ENCODE assay signal across 8 cellular contexts in the genomic region with DNA sequence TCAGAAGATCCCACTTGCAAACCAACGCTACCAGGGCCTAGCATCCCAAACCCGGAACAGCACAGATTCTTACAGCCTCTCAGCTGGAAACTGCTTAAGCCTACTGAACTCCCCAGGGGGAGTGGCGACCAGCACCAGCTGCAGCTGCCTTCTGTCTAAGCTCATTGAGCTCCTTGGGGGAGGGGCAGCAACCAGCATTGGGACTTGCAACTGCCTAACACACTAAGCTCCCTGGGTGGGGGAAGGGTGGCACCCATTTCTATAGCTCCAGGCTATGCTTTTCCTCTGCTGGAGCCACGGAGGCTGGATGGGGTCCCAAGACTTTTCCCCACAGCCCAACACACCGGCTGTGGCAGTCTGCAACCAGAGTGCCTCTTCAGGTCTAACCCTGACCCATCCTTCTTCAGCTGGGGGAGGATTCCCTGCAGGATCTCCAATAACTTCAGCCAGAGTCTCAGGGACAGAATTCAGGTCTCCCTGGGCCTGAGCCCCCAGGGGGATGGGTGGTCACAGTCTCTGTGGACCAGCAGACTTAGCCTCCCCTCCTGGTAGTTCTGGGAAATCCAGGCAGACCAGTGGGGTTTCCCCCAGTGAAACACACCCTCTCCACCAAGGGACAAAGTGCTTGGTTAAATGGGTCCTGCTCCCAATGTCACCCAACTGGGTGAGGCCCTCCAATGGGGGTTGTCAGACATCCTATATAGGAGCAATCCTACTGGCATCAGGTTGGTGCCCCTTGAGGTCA. TPM values are rescaled to one million over a fixed set of nuclear protein-coding genes. Genes with fewer than 3 reads are reported as not detected.
DNase-seq lines count a peak whose midpoint lies in the region; ATAC-seq and TF ChIP-seq lines count a peak whose summit lies in the region.

No MANE protein-coding gene starts in this region.

- H3K79me2 ChIP-seq in H9 (ENCODE audit: insufficient read depth, low read length) (no peaks in the 10 kb centered on the region), MM.1S (ENCODE audit: low read length) (no peaks in the 10 kb centered on the region)

- WGBS in H9 (ENCODE audit: extremely low coverage, insufficient read length, low lambda C conversion rate), result no CpG with 5 or more reads among the region's 5 CpGs

- POLR2A ChIA-PET in HEK293T (lab: Yijun Ruan, JAX), result no interaction called here

- H4K20me1 ChIP-seq in H9 (ENCODE audit: control insufficient read depth, insufficient read depth, insufficient read length), result no peaks in the 10 kb centered on the region
- H4K20me1 ChIP-seq in MM.1S (ENCODE audit: insufficient read depth, low read length), result no peaks in the 10 kb centered on the region

- H3K9me3 ChIP-seq in H9 (ENCODE audit: control insufficient read depth, low read depth, low read length) (no peaks in the 10 kb centered on the region), MM.1S (replicated peaks; ENCODE audit: insufficient read depth, low read length) (no peaks in the 10 kb centered on the region)

- H3K9me3 Mint-ChIP-seq in H9 (peaks cover 14 to 16% of the 10 kb centered on the region in 2 experiments), CD14-positive monocyte (peaks cover 4 to 14% (median 9%) of the 10 kb centered on the region in 7 donors)
- H3K9me3 Mint-ChIP-seq in stimulated activated naive CD8-positive, alpha-beta T cell treated with anti-CD3 and anti-CD28 coated beads, Interleukin-15, amount 100 ng/mL, for 72 hours, result peaks cover 45 to 46% of the 10 kb centered on the region in 2 donors

- H3K27me3 ChIP-seq in H9 (ENCODE audit: insufficient read depth, low read length) (no peaks in the 10 kb centered on the region; the same call in 1 of the 2 replicates), MM.1S (replicated peaks; ENCODE audit: insufficient read depth, low read length) (no peaks in the 10 kb centered on the region)

- H3T11ph ChIP-seq in H9 (ENCODE audit: low read length), result no peak overlapping the region

- ATAC-seq in GM18498 (IDR thresholded peaks at IDR 0.05; ENCODE audit: unreplicated experiment), result peak; percentile 92
- no peak for ATAC-seq in stimulated activated naive CD8-positive, alpha-beta T cell treated with anti-CD3 and anti-CD28 coated beads, Interleukin-15, amount 100 ng/mL, for 72 hours

- H3K4ac ChIP-seq in H9 (ENCODE audit: low read depth, low read length), result no peak overlapping the region

- no peaks in the 10 kb centered on the region for H3K23me2 ChIP-seq in H9 (ENCODE audit: insufficient read length, low read depth, low read length, poor library complexity, severe bottlenecking)

- H2BK12ac ChIP-seq in H9 (ENCODE audit: insufficient read length, low read depth, low read length), result no peak overlapping the region

- H3K4me1 Mint-ChIP-seq in H9 (peaks cover 28 to 30% of the 10 kb centered on the region in 2 experiments), CD14-positive monocyte (peaks cover 20% of the 10 kb centered on the region)
- H3K4me1 Mint-ChIP-seq in stimulated activated naive CD8-positive, alpha-beta T cell treated with anti-CD3 and anti-CD28 coated beads, Interleukin-15, amount 100 ng/mL, for 72 hours, result peaks cover 6% of the 10 kb centered on the region

- no peaks in the 10 kb centered on the region for H3K9me2 ChIP-seq in MM.1S (replicated peaks; ENCODE audit: insufficient read depth, low read length)

- CTCF ChIA-PET in HEK293T (lab: Yijun Ruan, JAX), result no interaction called here

- no peak overlapping the region for H2BK20ac ChIP-seq in H9 (ENCODE audit: low read depth, low read length, poor library complexity, severe bottlenecking)

- H3K4me2 ChIP-seq in H9 (ENCODE audit: insufficient read depth, insufficient read length, low read length) (no peak overlapping the region), MM.1S (ENCODE audit: low read depth, low read length) (peak overlapping the region; percentile 19; the same call in 1 of the 2 replicates)

- TF ChIP-seq CTCF in H9 (conservative IDR thresholded peaks at IDR 0.05), result no peak
- no peak for TF ChIP-seq CTCF in MM.1S (IDR thresholded peaks at IDR 0.05; ENCODE audit: low read length)
- no peak for TF ChIP-seq CTCF in CD14-positive monocyte (IDR thresholded peaks at IDR 0.05)

- H4K5ac ChIP-seq in H9 (ENCODE audit: insufficient read length, low read depth, low read length), result no peak overlapping the region

- DNase-seq in H9 (peak; percentile 75), MM.1S (peak; percentile 82), UCSD-AML1 (lab: John Stamatoyannopoulos, UW; ENCODE audit: unreplicated experiment) (peak; percentile 10), CD14-positive monocyte (ENCODE audit: low spot score) (no peak), pons (ENCODE audit: low spot score) (no peak), HEK293T (ENCODE audit: extremely low spot score) (no peak)
- no peak for DNase-seq in stimulated activated naive CD8-positive, alpha-beta T cell treated with anti-CD3 and anti-CD28 coated beads, Interleukin-15, amount 100 ng/mL, for 72 hours

- H4K91ac ChIP-seq in H9 (ENCODE audit: insufficient read length, low read depth, low read length), result no peak overlapping the region

- H3F3A ChIP-seq in MM.1S (ENCODE audit: insufficient read depth, low read length), result no peaks in the 10 kb centered on the region

- H3K9ac ChIP-seq in H9 (ENCODE audit: extremely low read depth, insufficient read length, low read length) (no peak overlapping the region), MM.1S (ENCODE audit: low read length) (no peak overlapping the region)

- H3K36me3 Mint-ChIP-seq in H9 (ENCODE audit: insufficient read depth in 1 of 3, low read depth in 3 of 3) (peaks cover 4 to 23% (median 4%) of the 10 kb centered on the region in 3 experiments), CD14-positive monocyte (peaks cover 0 to 3% of the 10 kb centered on the region in 2 donors)

- H3K36me3 ChIP-seq in MM.1S (replicated peaks; ENCODE audit: insufficient read depth, low read length), result no peaks in the 10 kb centered on the region

- H4K8ac ChIP-seq in H9 (replicated peaks; ENCODE audit: insufficient read length, low read depth, low read length), result no peak overlapping the region

- H3K4me3 Mint-ChIP-seq in H9 (no peak overlapping the region), CD14-positive monocyte (no peak overlapping the region)
- no peak overlapping the region for H3K4me3 Mint-ChIP-seq in stimulated activated naive CD8-positive, alpha-beta T cell treated with anti-CD3 and anti-CD28 coated beads, Interleukin-15, amount 100 ng/mL, for 72 hours

- no peak overlapping the region for H3K56ac ChIP-seq in H9 (ENCODE audit: insufficient read length, low read depth, low read length)

- H3K4me1 ChIP-seq in H9 (ENCODE audit: insufficient read depth, low read length) (peaks cover 4% of the 10 kb centered on the region; the same call in 1 of the 2 replicates), MM.1S (ENCODE audit: low read length) (peaks cover 9% of the 10 kb centered on the region)

- no peak overlapping the region for H2BK15ac ChIP-seq in H9 (ENCODE audit: low read depth, low read length)

- H2BK120ac ChIP-seq in H9 (ENCODE audit: low read depth, low read length, poor library complexity, severe bottlenecking), result no peak overlapping the region

- H2AK5ac ChIP-seq in H9 (ENCODE audit: insufficient read length, low read length), result no peak overlapping the region

- no peak overlapping the region for H3K27ac ChIP-seq in H9 (ENCODE audit: insufficient read length, low read depth, low read length)
- H3K27ac ChIP-seq in MM.1S (ENCODE audit: low read length), result no peak overlapping the region

- H3K79me1 ChIP-seq in H9 (ENCODE audit: insufficient read depth, low read depth, low read length, poor library complexity, severe bottlenecking), result no peaks in the 10 kb centered on the region

- H2BK5ac ChIP-seq in H9 (ENCODE audit: insufficient read length, low read length), result no peak overlapping the region

- peaks cover 8% of the 10 kb centered on the region for H3K27me3 Mint-ChIP-seq in H9 (ENCODE audit: low read depth)
- H3K27me3 Mint-ChIP-seq in CD14-positive monocyte (ENCODE audit: low read depth in 3 of 3), result no peaks in the 10 kb centered on the region
- H3K27me3 Mint-ChIP-seq in stimulated activated naive CD8-positive, alpha-beta T cell treated with anti-CD3 and anti-CD28 coated beads, Interleukin-15, amount 100 ng/mL, for 72 hours, result no peaks in the 10 kb centered on the region

- H3K27ac Mint-ChIP-seq in H9, result no peak overlapping the region
- H3K27ac Mint-ChIP-seq in CD14-positive monocyte, result peak overlapping the region in 1 of 7 donors; percentile 11
- H3K27ac Mint-ChIP-seq in stimulated activated naive CD8-positive, alpha-beta T cell treated with anti-CD3 and anti-CD28 coated beads, Interleukin-15, amount 100 ng/mL, for 72 hours, result no peak overlapping the region

- 0 out of 2 replicates have a peak overlapping the region, but pooled peaks have one; percentile 56 for H3K14ac ChIP-seq in H9 (ENCODE audit: insufficient read depth, low read length)

- no peak overlapping the region for H3K18ac ChIP-seq in H9 (ENCODE audit: insufficient read length, low read depth, low read length)

- no peak overlapping the region for H3K23ac ChIP-seq in H9 (ENCODE audit: insufficient read length, low read depth, low read length)

- H3K4me3 ChIP-seq in MM.1S (ENCODE audit: low read length), result no peak overlapping the region

- intact Hi-C loops in CD14-positive monocyte (cut with micrococcal nuclease), result no loop called here

- H2AFZ ChIP-seq in H9 (ENCODE audit: low read length), result no peak overlapping the region
- peak overlapping the region; percentile 40; the same call in 1 of the 2 replicates for H2AFZ ChIP-seq in MM.1S (ENCODE audit: low read length)

TF ChIP-seq in HEK293T, 16 proteins besides CTCF, POLR2A, EP300 and RAD21 (continues in another document):
- no peak for TF ChIP-seq TARDBP (IDR thresholded peaks at IDR 0.05)
- TF ChIP-seq SUZ12 (IDR thresholded peaks at IDR 0.05), result no peak
- TF ChIP-seq CTBP1 (IDR thresholded peaks at IDR 0.05; ENCODE audit: borderline replicate concordance), result no peak
- no peak for TF ChIP-seq ARNT (IDR thresholded peaks at IDR 0.05)
- TF ChIP-seq FOXA1 (IDR thresholded peaks at IDR 0.05), result no peak
- TF ChIP-seq BHLHE40 (IDR thresholded peaks at IDR 0.05; ENCODE audit: borderline replicate concordance), result no peak
- no peak for TF ChIP-seq HDGF (IDR thresholded peaks at IDR 0.05; ENCODE audit: borderline replicate concordance)
- TF ChIP-seq SP1 (IDR thresholded peaks at IDR 0.05), result no peak
- TF ChIP-seq, protein P1, sequence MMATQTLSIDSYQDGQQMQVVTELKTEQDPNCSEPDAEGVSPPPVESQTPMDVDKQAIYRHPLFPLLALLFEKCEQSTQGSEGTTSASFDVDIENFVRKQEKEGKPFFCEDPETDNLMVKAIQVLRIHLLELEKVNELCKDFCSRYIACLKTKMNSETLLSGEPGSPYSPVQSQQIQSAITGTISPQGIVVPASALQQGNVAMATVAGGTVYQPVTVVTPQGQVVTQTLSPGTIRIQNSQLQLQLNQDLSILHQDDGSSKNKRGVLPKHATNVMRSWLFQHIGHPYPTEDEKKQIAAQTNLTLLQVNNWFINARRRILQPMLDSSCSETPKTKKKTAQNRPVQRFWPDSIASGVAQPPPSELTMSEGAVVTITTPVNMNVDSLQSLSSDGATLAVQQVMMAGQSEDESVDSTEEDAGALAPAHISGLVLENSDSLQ (IDR thresholded peaks at IDR 0.05), result no peak
- TF ChIP-seq FOXK2 (IDR thresholded peaks at IDR 0.05), result no peak
- no peak for TF ChIP-seq L3MBTL2 (conservative IDR thresholded peaks at IDR 0.05)
- no peak for TF ChIP-seq NFRKB (IDR thresholded peaks at IDR 0.05)
- TF ChIP-seq ELF4 (IDR thresholded peaks at IDR 0.05), result no peak

RNA-seq across cellular contexts. Expression of a gene that starts 45.9 kb away (rescaled TPM):
- total RNA-seq in H9 (2021), result 1.3 and 1.5 TPM in 2 replicates
- polyA plus RNA-seq in CD14-positive monocyte, result 10 to 100 TPM; 66.1 to 97.3 TPM

Comparison
In these comparisons a context has a peak if more than half of its experiments do, and no peak if none do; other contexts are left out.
1. DNase-seq: peak in H9 (single experiment), MM.1S (single experiment) and UCSD-AML1 (single experiment); none in CD14-positive monocyte (single experiment), stimulated activated naive CD8-positive, alpha-beta T cell treated with anti-CD3 and anti-CD28 coated beads, Interleukin-15, amount 100 ng/mL, for 72 hours (0 of 2), pons (single experiment) and HEK293T (single experiment).